In genomic region chr2:201127570-201127969, GRCh38 we compare ENCODE assay signal across 1 cellular context.
TF ChIP-seq lines count a peak whose summit lies in the region.

No MANE protein-coding gene starts in this region.

TF ChIP-seq in HepG2, 621 proteins besides CTCF, POLR2A, EP300 and RAD21:
- TF ChIP-seq ERF (CRISPR knock-in tag; IDR thresholded peaks at IDR 0.05) (no peak), NR0B2 (CRISPR knock-in tag; IDR thresholded peaks at IDR 0.05) (no peak), ZNF674 (CRISPR knock-in tag; IDR thresholded peaks at IDR 0.05; ENCODE audit: low read depth) (no peak), ZNF768 (CRISPR knock-in tag; IDR thresholded peaks at IDR 0.05) (no peak), CENPT (CRISPR knock-in tag; IDR thresholded peaks at IDR 0.05; ENCODE audit: low read depth) (0 out of 2 replicates have a peak, but pooled peaks have one; percentile 41), ZNF572 (CRISPR knock-in tag; IDR thresholded peaks at IDR 0.05) (no peak), ZNF605 (CRISPR knock-in tag; IDR thresholded peaks at IDR 0.05) (no peak), RXRA (CRISPR knock-in tag; IDR thresholded peaks at IDR 0.05) (no peak), JUND (CRISPR knock-in tag; IDR thresholded peaks at IDR 0.05) (no peak)
TF ChIP-seq in HepG2: peak in this region for 1.
